9 cellular contexts compared by ENCODE assay signal in the genomic region with DNA sequence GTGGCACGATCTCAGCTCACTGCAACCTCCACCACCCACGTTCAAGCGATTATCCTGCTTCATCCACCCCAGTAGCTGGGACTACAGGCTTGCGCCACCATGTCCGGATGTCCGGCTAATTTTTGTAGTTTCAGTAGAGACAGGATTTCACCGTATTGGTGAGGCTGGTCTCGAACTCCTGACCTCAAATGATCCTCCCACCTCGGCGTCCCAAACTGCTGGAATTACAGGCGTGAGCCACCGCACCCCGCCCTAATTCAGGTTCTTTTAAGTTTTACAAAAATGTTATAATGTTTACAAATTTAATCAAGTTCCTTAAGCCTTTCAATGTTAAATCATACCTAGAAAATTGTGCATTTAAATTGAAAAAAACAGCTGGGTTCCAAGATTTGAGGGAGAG. TPM values are rescaled to one million over a fixed set of nuclear protein-coding genes. Genes with fewer than 3 reads are reported as not detected.
"Had no signal": no experiment of that assay in that cellular context is flagged by ENCODE, and none has a peak within 500 bp of the region (broad histone marks: within the 10 kb centered on the region; RNA-seq: fewer than 3 reads in every experiment).

No MANE protein-coding gene starts in this region.

- H3K9me3 ChIP-seq: HAP-1 had no signal

- H3K4me3 Mint-ChIP-seq: GM23338, H9, HFFc6 had no signal

- H3K4me3 ChIP-seq: GM23248, GM23338, HAP-1 had no signal

- H2AFZ ChIP-seq: GM23248 had no signal

- H3K27ac ChIP-seq: GM23248 had no signal

- H3K4me2 ChIP-seq: GM23338 had no signal

- H3K4me1 ChIP-seq: HAP-1 had no signal

- H3K27ac Mint-ChIP-seq: GM23338, H9, HFFc6 had no signal

- DNase-seq: GM23248, GOT3, H7, H9, HCEC 1CT, HFFc6 had no signal

- H3K36me3 ChIP-seq: HAP-1 had no signal

RNA-seq across cellular contexts. Expression of gene GJD3, which starts 13.3 kb away (rescaled TPM):
- total RNA-seq: H4, H9 had no signal
- polyA plus RNA-seq: GM23338 had no signal
